8 cellular contexts compared by ENCODE assay signal in the genomic region with DNA sequence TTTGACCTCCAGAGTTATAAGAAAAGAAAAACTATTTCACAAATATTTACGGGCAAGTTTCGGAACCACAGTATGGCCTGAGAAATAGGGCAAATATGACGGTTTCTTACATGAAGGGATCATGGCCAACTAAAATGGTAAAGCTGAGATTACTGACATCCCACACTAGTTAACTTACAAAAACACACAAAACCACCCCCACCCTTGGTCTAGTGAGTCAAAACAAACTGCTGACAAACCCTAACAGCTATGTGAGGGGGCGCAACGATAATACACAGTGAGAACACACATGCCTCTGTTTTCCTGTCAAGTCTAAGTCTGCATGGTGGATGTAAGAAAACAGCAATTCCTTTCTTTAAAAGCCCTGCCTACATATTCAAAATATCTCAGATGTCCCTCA. TPM values are rescaled to one million over a fixed set of nuclear protein-coding genes. Genes with fewer than 3 reads are reported as not detected.
DNase-seq lines count a peak whose midpoint lies in the region; TF ChIP-seq lines count a peak whose summit lies in the region.

No MANE protein-coding gene starts in this region.

- peaks cover 74 to 89% (median 88%) of the 10 kb centered on the region in 3 donors for H3K4me1 Mint-ChIP-seq in CD8-positive, alpha-beta memory T cell

- H3K27me3 ChIP-seq in CD8-positive, alpha-beta memory T cell (ENCODE audit: insufficient read depth, low read length, poor library complexity, severe bottlenecking): no peaks in the 10 kb centered on the region
- no peaks in the 10 kb centered on the region for H3K27me3 ChIP-seq in tibial nerve

- TF ChIP-seq EP300 in tibial nerve (IDR thresholded peaks at IDR 0.05): no peak

- no peaks in the 10 kb centered on the region for H3K36me3 ChIP-seq in CD8-positive, alpha-beta memory T cell (ENCODE audit: insufficient read depth, low read length)
- peaks cover 0 to 7% (median 0%) of the 10 kb centered on the region in 3 donors for H3K36me3 ChIP-seq in tibial nerve

- CTCF ChIA-PET in CD8-positive, alpha-beta memory T cell (lab: Charles Lee): interaction anchor here (0.8 to 2.3 kb wide), 4 partner anchors 11 to 372 kb away, joined by 3 to 4 read pairs (median 4); no protein-coding TSS in a partner anchor

- no peak for TF ChIP-seq POLR2A in tibial nerve (IDR thresholded peaks at IDR 0.05)

- H3K4me3 ChIP-seq in CD8-positive, alpha-beta memory T cell (ENCODE audit: low read length): no peak overlapping the region
- H3K4me3 ChIP-seq in tibial nerve: peak overlapping the region in 3 of 4 donors; percentile 6 to 18 (median 8)

- H3K4me1 ChIP-seq in CD8-positive, alpha-beta memory T cell (ENCODE audit: insufficient read depth, low read length): peaks cover 48% of the 10 kb centered on the region
- H3K4me1 ChIP-seq in tibial nerve: peaks cover 0 to 35% (median 15%) of the 10 kb centered on the region in 4 donors

- 34 to 42% methylated on average over 5 of the region's 5 CpGs for WGBS in tibial nerve, 2 donors

- peaks cover 20 to 60% (median 25%) of the 10 kb centered on the region in 3 donors for H3K36me3 Mint-ChIP-seq in CD8-positive, alpha-beta memory T cell

- H3K27ac ChIP-seq in CD8-positive, alpha-beta memory T cell (ENCODE audit: low read depth, low read length): peak overlapping the region; percentile 13
- peak overlapping the region in 2 of 4 donors; percentile 26 to 60 for H3K27ac ChIP-seq in tibial nerve
- H3K27ac ChIP-seq in substantia nigra (ENCODE audit: low read depth, low read length, poor library complexity, severe bottlenecking): no peak overlapping the region

- peak overlapping the region; percentile 72 to 97 (median 84) for H3K27ac Mint-ChIP-seq in CD8-positive, alpha-beta memory T cell

- no peaks in the 10 kb centered on the region for H3K9me3 Mint-ChIP-seq in CD8-positive, alpha-beta memory T cell

- peak in 1 of 5 donors; percentile 56 for DNase-seq in CD8-positive, alpha-beta memory T cell
- DNase-seq in GM20000 (ENCODE audit: low spot score) (peak; percentile 40), NAMALWA (ENCODE audit: low spot score) (peak; percentile 56), fibroblast of peridontal ligament (ENCODE audit: extremely low read depth) (peak; percentile 78), tibial nerve (ENCODE audit: low spot score in 2 of 2) (no peak), substantia nigra (lab: John Stamatoyannopoulos, UW) (no peak), HK-2 (ENCODE audit: unreplicated experiment) (no peak), SHP77 treated with DMSO at 0.1 percent for 48 hours (lab: John Stamatoyannopoulos, UW) (no peak)

- H3K27me3 Mint-ChIP-seq in CD8-positive, alpha-beta memory T cell: no peaks in the 10 kb centered on the region

- TF ChIP-seq CTCF in GM20000 (IDR thresholded peaks at IDR 0.05; ENCODE audit: extremely low read depth, missing control alignments) (no peak), tibial nerve (IDR thresholded peaks at IDR 0.05) (no peak)

- H3K4me3 Mint-ChIP-seq in CD8-positive, alpha-beta memory T cell: peak overlapping the region; percentile 71 to 93 (median 81)

- POLR2A ChIA-PET in CD8-positive, alpha-beta memory T cell (lab: Charles Lee): no interaction called here

- H3K9me3 ChIP-seq in CD8-positive, alpha-beta memory T cell (ENCODE audit: low read length): no peaks in the 10 kb centered on the region
- no peaks in the 10 kb centered on the region for H3K9me3 ChIP-seq in tibial nerve

RNA-seq across cellular contexts. Expression of a gene that starts 32.3 kb away (rescaled TPM):
- 100 to 1,000 TPM; 112 to 113 TPM for total RNA-seq in CD8-positive, alpha-beta memory T cell
- 67.7 TPM for polyA plus RNA-seq in CD8-positive, alpha-beta memory T cell
- 100 to 1,000 TPM; 154 to 177 (median 169) TPM for total RNA-seq in tibial nerve

Comparison
In these comparisons a context has a peak if more than half of its experiments do, and no peak if none do; other contexts are left out.
1. DNase-seq: peak in GM20000 (single experiment), NAMALWA (single experiment) and fibroblast of peridontal ligament (single experiment); none in tibial nerve (0 of 2), substantia nigra (0 of 49), HK-2 (single experiment) and SHP77 treated with DMSO at 0.1 percent for 48 hours (single experiment).